In the genomic region with DNA sequence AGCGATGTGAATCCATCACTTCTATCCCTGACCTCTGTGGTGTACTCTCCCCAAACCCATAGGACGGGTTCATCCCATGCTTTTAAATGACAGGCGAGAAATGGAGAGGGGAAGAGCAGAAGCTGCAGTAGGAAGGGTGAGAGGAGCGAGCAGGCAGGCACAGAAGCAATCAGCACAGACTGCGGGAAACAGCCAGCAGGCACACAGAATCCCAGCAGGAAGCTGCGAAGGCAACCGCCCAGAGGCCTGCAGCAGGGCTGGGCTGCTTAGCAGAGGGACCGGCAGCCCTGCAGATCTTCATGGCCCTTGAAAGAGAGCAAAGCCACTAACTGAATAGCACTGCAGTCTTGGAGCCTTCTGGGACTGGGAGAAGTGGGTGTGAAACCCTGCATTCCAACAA, we compare ENCODE assay signal across 19 cellular contexts.
"Had no signal": no experiment of that assay in that cellular context is flagged by ENCODE, and none has a peak within 500 bp of the region (broad histone marks: within the 10 kb centered on the region; RNA-seq: fewer than 3 reads in every experiment).

No MANE protein-coding gene starts in this region.

- H3K4me1 Mint-ChIP-seq: activated CD4-positive, alpha-beta T cell treated with anti-CD3 and anti-CD28 coated beads for 36 hours had no signal

- H3K27me3 ChIP-seq: adrenal gland, foreskin keratinocyte, left lung, thyroid gland had no signal

- H3K4me3 ChIP-seq: adrenal gland, left lung, thyroid gland had no signal

- H3K9me3 ChIP-seq: adrenal gland, left lung, thyroid gland had no signal

- H3K36me3 Mint-ChIP-seq: activated naive CD4-positive, alpha-beta T cell treated with anti-CD3 and anti-CD28 coated beads, Interleukin-2, amount 50 U/mL, for 72 hours had no signal

- H3K4me1 ChIP-seq: adrenal gland, foreskin keratinocyte, left lung had no signal

- H3K4me3 Mint-ChIP-seq: activated CD4-positive, alpha-beta T cell treated with anti-CD3 and anti-CD28 coated beads for 36 hours; activated T-helper 1 cell treated with anti-CD3 and anti-CD28 coated beads, Interleukin-12 subunit alpha, Interleukin-12 subunit beta, Interleukin-2, Interleukin-4 antibody, amounts not matched to agents 30 ng/mL and 10 ng/mL and 1 ng/mL, durations not matched to agents 14 hours and 24 hours and 36 hours; T-helper 2 cell treated with Interferon-gamma antibody and Interleukin-4, amounts not matched to agents 5 μg/mL and 100 μg/mL, for 36 hours had no signal

- H3K27ac ChIP-seq: adrenal gland, foreskin keratinocyte, left lung, thyroid gland had no signal

- H3K9me3 Mint-ChIP-seq: activated naive CD4-positive, alpha-beta T cell treated with anti-CD3 and anti-CD28 coated beads, Interleukin-2, amount 50 U/mL, for 72 hours; activated T-helper 1 cell treated with anti-CD3 and anti-CD28 coated beads, Interleukin-12 subunit alpha, Interleukin-12 subunit beta, Interleukin-2, Interleukin-4 antibody, amounts not matched to agents 30 ng/mL and 10 ng/mL and 1 ng/mL, durations not matched to agents 14 hours and 24 hours and 36 hours; T-helper 2 cell treated with Interferon-gamma antibody and Interleukin-4, amounts not matched to agents 5 μg/mL and 100 μg/mL, for 36 hours had no signal

- H3K36me3 ChIP-seq: adrenal gland, left lung, thyroid gland had no signal

- H3K27ac Mint-ChIP-seq: activated CD4-positive, alpha-beta T cell treated with anti-CD3 and anti-CD28 coated beads for 36 hours; activated naive CD4-positive, alpha-beta T cell treated with anti-CD3 and anti-CD28 coated beads, Interleukin-2, amount 50 U/mL, for 72 hours; activated T-helper 1 cell treated with anti-CD3 and anti-CD28 coated beads, Interleukin-12 subunit alpha, Interleukin-12 subunit beta, Interleukin-2, Interleukin-4 antibody, amounts not matched to agents 30 ng/mL and 10 ng/mL and 1 ng/mL, durations not matched to agents 14 hours and 24 hours and 36 hours; progenitor cell of endocrine pancreas; T-helper 2 cell treated with Interferon-gamma antibody and Interleukin-4, amounts not matched to agents 5 μg/mL and 100 μg/mL, for 36 hours had no signal

- DNase-seq: activated CD4-positive, alpha-beta T cell treated with anti-CD3 and anti-CD28 coated beads for 36 hours; activated CD4-positive, alpha-beta T cell treated with anti-CD3 and anti-CD28 coated beads, Interleukin-2, amount 50 U/mL, for 48 hours; activated gamma-delta T cell treated with Interleukin-2 at 50 U/mL for 16 hours; activated T-cell treated with anti-CD3 and anti-CD28 coated beads for 4 hours; adrenal gland; foreskin keratinocyte; glutamatergic neuron; hippocampal formation; left lung; mammary epithelial cell; stimulated activated CD4-positive, alpha-beta T cell treated with anti-CD3 and anti-CD28 coated beads, Interleukin-12 subunit alpha, Interleukin-12 subunit beta, amount 100 ng/mL, for 4 hours; stimulated activated CD4-positive, alpha-beta T cell treated with anti-CD3 and anti-CD28 coated beads, Interleukin-1b, Interleukin-23, amount 100 ng/mL, for 48 hours; stimulated activated CD8-positive, alpha-beta memory T cell treated with anti-CD3 and anti-CD28 coated beads, Interleukin-4, amount 100 ng/mL, for 48 hours; stimulated activated naive CD4-positive, alpha-beta T cell treated with Interleukin-2 at 50 U/mL for 16 hours; thyroid gland had no signal

- ATAC-seq: activated CD4-positive, alpha-beta T cell treated with anti-CD3 and anti-CD28 coated beads for 36 hours; activated naive CD4-positive, alpha-beta T cell treated with anti-CD3 and anti-CD28 coated beads, Interleukin-2, amount 50 U/mL, for 72 hours; foreskin keratinocyte; left lung had no signal
